ENCODE assay signal across 28 cellular contexts in genomic region chr19:39082167-39082566, GRCh38. TPM values are rescaled to one million over a fixed set of nuclear protein-coding genes. Genes with fewer than 3 reads are reported as not detected.
"Had no signal": no experiment of that assay in that cellular context is flagged by ENCODE, and none has a peak within 500 bp of the region (broad histone marks: within the 10 kb centered on the region; RNA-seq: fewer than 3 reads in every experiment).

No MANE protein-coding gene starts in this region.

- ATAC-seq: activated T-helper 17 cell treated with anti-CD3 and anti-CD28 coated beads, Interleukin-2, amount 50 U/mL, for 72 hours had no signal

- H3K4me3 ChIP-seq: adrenal gland, SJCRH30 had no signal

- H3K9me3 ChIP-seq: adrenal gland, SJCRH30, SK-N-SH had no signal

- H3K9ac ChIP-seq: SK-N-SH had no signal

- DNase-seq: activated CD4-positive, alpha-beta memory T cell treated with anti-CD3 and anti-CD28 coated beads for 36 hours; activated CD4-positive, alpha-beta T cell treated with anti-CD3 and anti-CD28 coated beads, Interleukin-2, amount 10 ng/mL, durations not matched to agents 7 days and 5 days; activated CD4-positive, CD25-positive, alpha-beta regulatory T cell; activated gamma-delta T cell; activated naive CD4-positive, alpha-beta T cell treated with anti-CD3 and anti-CD28 coated beads, Interleukin-2, amount 10 ng/mL, durations not matched to agents 7 days and 5 days; activated naive CD8-positive, alpha-beta T cell treated with anti-CD3 and anti-CD28 coated beads, Interleukin-2, amount 10 ng/mL, durations not matched to agents 7 days and 5 days; activated T-cell treated with anti-CD3 and anti-CD28 coated beads for 4 hours; activated T-cell treated with anti-CD3 and anti-CD28 coated beads, Interleukin-2, amount 50 U/mL, for 48 hours; adrenal gland; anterior cingulate cortex; caudate nucleus; Karpas-422; NCI-H1105 treated with DMSO at 0.1 percent for 48 hours; NCI-H1436 treated with DMSO at 0.1 percent for 48 hours; NCI-H187; NCI-H2081; NCI-H510A treated with DMSO at 0.1 percent for 48 hours; NCI-H69; Right ventricle myocardium superior; SJCRH30; SK-N-SH; T-helper 1 cell had no signal

- H3K4me1 ChIP-seq: adrenal gland, SJCRH30 had no signal

- H3K36me3 ChIP-seq: adrenal gland, SJCRH30 had no signal

- H3K27ac ChIP-seq: adrenal gland, SJCRH30, VCaP had no signal

- H3K9me2 ChIP-seq: SK-N-SH had no signal

RNA-seq across cellular contexts. Expression of gene ACP7, which starts 2.0 kb away (rescaled TPM):
- total RNA-seq: activated CD4-positive, alpha-beta T cell treated with anti-CD3 and anti-CD28 coated beads, Interleukin-2, amount 10 ng/mL, durations not matched to agents 7 days and 5 days; activated CD8-positive, alpha-beta memory T cell treated with anti-CD3 and anti-CD28 coated beads for 36 hours; activated naive CD8-positive, alpha-beta T cell treated with anti-CD3 and anti-CD28 coated beads, Interleukin-2, amount 10 ng/mL, durations not matched to agents 7 days and 5 days; activated T-helper 17 cell treated with anti-CD3 and anti-CD28 coated beads, Interleukin-2, amount 50 U/mL, for 72 hours; adrenal gland; cerebellum; Right ventricle myocardium superior; RPMI7951; SJCRH30; T-helper 2 cell treated with Interferon-gamma antibody and Interleukin-4, amounts not matched to agents 100 ng/mL and 5 ng/mL, for 36 hours had no signal
- polyA plus RNA-seq: adrenal gland had no signal

RNA-seq across cellular contexts. Expression of gene FBXO27, which starts 49.8 kb away (rescaled TPM):
- total RNA-seq: activated CD4-positive, alpha-beta T cell treated with anti-CD3 and anti-CD28 coated beads, Interleukin-2, amount 10 ng/mL, durations not matched to agents 7 days and 5 days; activated naive CD8-positive, alpha-beta T cell treated with anti-CD3 and anti-CD28 coated beads, Interleukin-2, amount 10 ng/mL, durations not matched to agents 7 days and 5 days; RPMI7951 had no signal
